In genomic region chr1:155968670-155969069, GRCh38 we compare ENCODE assay signal across 11 cellular contexts. TPM values are rescaled to one million over a fixed set of nuclear protein-coding genes. Genes with fewer than 3 reads are reported as not detected.
A peak's percentile ranks its signal among the peaks of the same experiment; 100 is the strongest.
DNase-seq lines count a peak whose midpoint lies in the region; ATAC-seq and TF ChIP-seq lines count a peak whose summit lies in the region.
"Had no signal": no experiment of that assay in that cellular context is flagged by ENCODE, and none has a peak within 500 bp of the region (broad histone marks: within the 10 kb centered on the region; RNA-seq: fewer than 3 reads in every experiment).

No MANE protein-coding gene starts in this region.

- intact Hi-C loops in colonic mucosa (cut with DNase I) (no loop called here), upper lobe of right lung (cut with DNase I) (no loop called here)

- H3K27ac ChIP-seq in colonic mucosa = peak overlapping the region; percentile 44
- peak overlapping the region; percentile 70 for H3K27ac ChIP-seq in upper lobe of right lung

- H3K9me3 Mint-ChIP-seq in activated naive CD4-positive, alpha-beta T cell treated with anti-CD3 and anti-CD28 coated beads, Interleukin-2, amount 50 U/mL, for 24 hours = no peaks in the 10 kb centered on the region

- DNase-seq in activated naive CD4-positive, alpha-beta T cell treated with Interleukin-2 at 50 U/mL for 16 hours = no peak
- DNase-seq in colonic mucosa = no peak
- DNase-seq in middle frontal gyrus (ENCODE audit: extremely low spot score, low spot score) = peak; percentile 71
- DNase-seq in upper lobe of right lung = no peak
- DNase-seq in SIG-M5 treated with dmso at 0.1 percent for 504 hours (lab: John Stamatoyannopoulos, UW; ENCODE audit: unreplicated experiment) = no peak
- no peak for DNase-seq in stimulated activated CD4-positive, alpha-beta T cell treated with anti-CD3 and anti-CD28 coated beads, Interleukin-4, amount 100 ng/mL, for 24 hours
- DNase-seq: NCI-H526 had no signal

- H3K9me3 ChIP-seq in colonic mucosa (no peaks in the 10 kb centered on the region), upper lobe of right lung (no peaks in the 10 kb centered on the region)

- peaks cover 4% of the 10 kb centered on the region for H3K4me1 ChIP-seq in colonic mucosa
- peaks cover 69% of the 10 kb centered on the region for H3K4me1 ChIP-seq in upper lobe of right lung

- no peaks in the 10 kb centered on the region for H3K27me3 Mint-ChIP-seq in activated naive CD4-positive, alpha-beta T cell treated with anti-CD3 and anti-CD28 coated beads, Interleukin-2, amount 50 U/mL, for 24 hours

- no peaks in the 10 kb centered on the region for H3K27me3 ChIP-seq in colonic mucosa
- no peaks in the 10 kb centered on the region for H3K27me3 ChIP-seq in upper lobe of right lung

- ATAC-seq in upper lobe of right lung (no peak), HG02938 (IDR thresholded peaks at IDR 0.05; ENCODE audit: unreplicated experiment) (no peak)

- H3K4me3 ChIP-seq in colonic mucosa (no peak overlapping the region), upper lobe of right lung (no peak overlapping the region)

- H3K9ac ChIP-seq in colonic mucosa (ENCODE audit: low read depth in 2 of 2, low read length in 2 of 2) = peak overlapping the region in 1 of 2 donors; percentile 43

- TF ChIP-seq CTCF in colonic mucosa (IDR thresholded peaks at IDR 0.05) (no peak), upper lobe of right lung (IDR thresholded peaks at IDR 0.05) (no peak)

- peak overlapping the region; percentile 90 for H3K27ac Mint-ChIP-seq in activated naive CD4-positive, alpha-beta T cell treated with anti-CD3 and anti-CD28 coated beads, Interleukin-2, amount 50 U/mL, for 24 hours

- H3K4me3 Mint-ChIP-seq in activated naive CD4-positive, alpha-beta T cell treated with anti-CD3 and anti-CD28 coated beads, Interleukin-2, amount 50 U/mL, for 24 hours = peak overlapping the region; percentile 47

- H3K36me3 ChIP-seq in colonic mucosa (peaks cover 10% of the 10 kb centered on the region), upper lobe of right lung (peaks cover 77% of the 10 kb centered on the region)

- peaks cover 16% of the 10 kb centered on the region for H3K36me3 Mint-ChIP-seq in activated naive CD4-positive, alpha-beta T cell treated with anti-CD3 and anti-CD28 coated beads, Interleukin-2, amount 50 U/mL, for 24 hours

- H3K4me1 Mint-ChIP-seq in activated naive CD4-positive, alpha-beta T cell treated with anti-CD3 and anti-CD28 coated beads, Interleukin-2, amount 50 U/mL, for 24 hours = peaks cover 76% of the 10 kb centered on the region

RNA-seq across cellular contexts. Expression of gene ARHGEF2, which starts 9.7 kb away (rescaled TPM):
- total RNA-seq in colonic mucosa (10 to 100 TPM; 91.9 to 92.6 TPM), upper lobe of right lung (220 TPM)

RNA-seq across cellular contexts. Expression of gene RXFP4, which starts 27.2 kb away (rescaled TPM):
- 1 to 10 TPM; 4.2 to 4.6 TPM for total RNA-seq in colonic mucosa
- total RNA-seq in upper lobe of right lung = not detected
- total RNA-seq: bronchial epithelial cell, Daoy had no signal

RNA-seq across cellular contexts. Expression of gene KHDC4, which starts 34.5 kb away (rescaled TPM):
- total RNA-seq in colonic mucosa (10 to 100 TPM; 42.5 to 56.0 TPM), upper lobe of right lung (40.1 TPM)

RNA-seq across cellular contexts. Expression of gene SSR2, which starts 52.1 kb away (rescaled TPM):
- total RNA-seq in colonic mucosa (100 to 1,000 TPM; 204 to 208 TPM), upper lobe of right lung (231 TPM)

RNA-seq across cellular contexts. Expression of gene RIT1, which starts 57.5 kb away (rescaled TPM):
- total RNA-seq in colonic mucosa = 10 to 100 TPM; 14.6 to 51.7 TPM
- 49.9 TPM for total RNA-seq in upper lobe of right lung
